ENCODE assay signal across 8 cellular contexts in genomic region chr2:38465789-38466127, GRCh38.
DNase-seq lines count a peak whose midpoint lies in the region; ATAC-seq, FAIRE-seq and TF ChIP-seq lines count a peak whose summit lies in the region.

No MANE protein-coding gene starts in this region.

- H3K36me3 Mint-ChIP-seq in brain: no peaks in the 10 kb centered on the region
- no peaks in the 10 kb centered on the region for H3K36me3 Mint-ChIP-seq in effector memory CD8-positive, alpha-beta T cell (ENCODE audit: insufficient read depth)

- peaks cover 16% of the 10 kb centered on the region for H3K4me1 Mint-ChIP-seq in brain
- H3K4me1 Mint-ChIP-seq in effector memory CD8-positive, alpha-beta T cell (ENCODE audit: low read depth in 2 of 2): peaks cover 0 to 2% of the 10 kb centered on the region in 2 donors

- WGBS in liver: 69% methylated on average over 4 of the region's 4 CpGs

- no peak overlapping the region for H3K9ac ChIP-seq in MM.1S (ENCODE audit: low read length)
- no peak overlapping the region for H3K9ac ChIP-seq in liver (ENCODE audit: low read depth in 1 of 2, low read length in 2 of 2)

- ATAC-seq in effector memory CD8-positive, alpha-beta T cell (replicated peaks): no peak
- ATAC-seq in GM18870 (IDR thresholded peaks at IDR 0.05; ENCODE audit: unreplicated experiment): no peak

- H3K27me3 Mint-ChIP-seq in brain: peaks cover 5% of the 10 kb centered on the region
- peaks cover 8 to 19% of the 10 kb centered on the region in 2 donors for H3K27me3 Mint-ChIP-seq in effector memory CD8-positive, alpha-beta T cell

- FAIRE-seq in frontal cortex (lab: Jason Lieb, UNC): no peak

- no peaks in the 10 kb centered on the region for H3K9me3 ChIP-seq in AG04450 (ENCODE audit: control insufficient read depth, insufficient read depth, low read length)
- no peaks in the 10 kb centered on the region for H3K9me3 ChIP-seq in MM.1S (replicated peaks; ENCODE audit: insufficient read depth, low read length)
- H3K9me3 ChIP-seq in liver (ENCODE audit: control insufficient read depth in 4 of 4, low read length in 3 of 4): no peaks in the 10 kb centered on the region

- H3K4me3 ChIP-seq in AG04450 (ENCODE audit: low read depth, low read length) (no peak overlapping the region), GM12865 (ENCODE audit: low read depth, low read length) (no peak overlapping the region), MM.1S (ENCODE audit: low read length) (no peak overlapping the region), liver (ENCODE audit: low read depth in 1 of 3, low read length in 3 of 3) (no peak overlapping the region)

- DNase-seq in AG04450 (ENCODE audit: low read depth, low spot score) (no peak), GM12865 (ENCODE audit: low read depth) (peak; percentile 70), MM.1S (no peak), frontal cortex (ENCODE audit: low spot score in 2 of 2) (no peak)
- DNase-seq in effector memory CD8-positive, alpha-beta T cell: no peak

- H3K27me3 ChIP-seq in AG04450 (ENCODE audit: control insufficient read depth, insufficient read depth, low read length) (peaks cover 10% of the 10 kb centered on the region), MM.1S (replicated peaks; ENCODE audit: insufficient read depth, low read length) (no peaks in the 10 kb centered on the region), liver (ENCODE audit: control insufficient read depth in 4 of 4, insufficient read depth in 4 of 4, low read length in 3 of 4) (no peaks in the 10 kb centered on the region)

- TF ChIP-seq RAD21 in liver (IDR thresholded peaks at IDR 0.05): peak; percentile 81 to 95

- no peaks in the 10 kb centered on the region for H3F3A ChIP-seq in MM.1S (ENCODE audit: insufficient read depth, low read length)

- H3K36me3 ChIP-seq in MM.1S (replicated peaks; ENCODE audit: insufficient read depth, low read length) (no peaks in the 10 kb centered on the region), liver (ENCODE audit: control insufficient read depth in 4 of 4, insufficient read depth in 3 of 4, low read depth in 1 of 4, low read length in 3 of 4) (no peaks in the 10 kb centered on the region)

- H3K79me2 ChIP-seq in MM.1S (ENCODE audit: low read length): no peaks in the 10 kb centered on the region

- H3K4me3 Mint-ChIP-seq in brain: no peak overlapping the region
- no peak overlapping the region for H3K4me3 Mint-ChIP-seq in effector memory CD8-positive, alpha-beta T cell

- CTCF ChIA-PET in AG04450 (lab: Charles Lee): interaction anchor here (0.6 to 1.3 kb wide), 3 partner anchors 9 to 151 kb away, joined by 3 to 10 read pairs (median 4); no protein-coding TSS in a partner anchor

- H2AFZ ChIP-seq in MM.1S (ENCODE audit: low read length): no peak overlapping the region

- POLR2A ChIA-PET in AG04450 (lab: Yijun Ruan, JAX): interaction anchor here (0.6 kb wide), 1 partner anchor 78 kb away, joined by 7 read pairs; no protein-coding TSS in a partner anchor

- H3K4me2 ChIP-seq in MM.1S (ENCODE audit: low read depth, low read length): no peak overlapping the region

- H3K9me2 ChIP-seq in MM.1S (replicated peaks; ENCODE audit: insufficient read depth, low read length): no peaks in the 10 kb centered on the region

- no peaks in the 10 kb centered on the region for H4K20me1 ChIP-seq in MM.1S (ENCODE audit: insufficient read depth, low read length)

- H3K27ac ChIP-seq in AG04450 (ENCODE audit: low read depth, low read length) (no peak overlapping the region), MM.1S (ENCODE audit: low read length) (no peak overlapping the region), liver (ENCODE audit: low read depth in 1 of 2, low read length in 2 of 2) (no peak overlapping the region)

- no peaks in the 10 kb centered on the region for H3K9me3 Mint-ChIP-seq in brain
- H3K9me3 Mint-ChIP-seq in effector memory CD8-positive, alpha-beta T cell: no peaks in the 10 kb centered on the region

- H3K4me1 ChIP-seq in MM.1S (ENCODE audit: low read length) (no peaks in the 10 kb centered on the region), liver (ENCODE audit: control insufficient read depth in 4 of 4, insufficient read depth in 4 of 4, low read length in 3 of 4) (no peaks in the 10 kb centered on the region)

- peak overlapping the region in 2 of 5 experiments; percentile 8 to 62 for H3K27ac Mint-ChIP-seq in brain
- H3K27ac Mint-ChIP-seq in effector memory CD8-positive, alpha-beta T cell: no peak overlapping the region

- TF ChIP-seq CTCF in AG04450 (IDR thresholded peaks at IDR 0.05; ENCODE audit: low read depth, low read length): peak; percentile 44
- TF ChIP-seq CTCF in GM12865 (IDR thresholded peaks at IDR 0.05; ENCODE audit: insufficient read depth, low read depth, low read length, missing control alignments): peak; percentile 62
- peak; percentile 43 for TF ChIP-seq CTCF in MM.1S (IDR thresholded peaks at IDR 0.05; ENCODE audit: low read length)
- TF ChIP-seq CTCF in brain (conservative IDR thresholded peaks at IDR 0.05): peak; percentile 33 to 44
- TF ChIP-seq CTCF in liver (IDR thresholded peaks at IDR 0.05; ENCODE audit: low read depth, low read length, missing input control): peak; percentile 45

TF ChIP-seq in liver, 16 proteins besides CTCF, POLR2A, EP300 and RAD21:
- TF ChIP-seq GABPA (IDR thresholded peaks at IDR 0.05 in 1 of 2, conservative IDR thresholded peaks at IDR 0.05 in 1 of 2): no peak
- no peak for TF ChIP-seq ATF3 (IDR thresholded peaks at IDR 0.05)
- peak in 1 of 2 donors; percentile 10 for TF ChIP-seq HNF4A (conservative IDR thresholded peaks at IDR 0.05)
- no peak for TF ChIP-seq NR2F2 (IDR thresholded peaks at IDR 0.05)
- TF ChIP-seq SP1 (IDR thresholded peaks at IDR 0.05): no peak
TF ChIP-seq in liver: peak in this region for 1.
